Comparison of ENCODE assay signal across 16 cellular contexts in genomic region chr19:956747-957451, GRCh38. TPM values are rescaled to one million over a fixed set of nuclear protein-coding genes. Genes with fewer than 3 reads are reported as not detected.
DNase-seq lines count a peak whose midpoint lies in the region; ATAC-seq and TF ChIP-seq lines count a peak whose summit lies in the region.
"Had no signal": no experiment of that assay in that cellular context is flagged by ENCODE, and none has a peak within 500 bp of the region (broad histone marks: within the 10 kb centered on the region; RNA-seq: fewer than 3 reads in every experiment).

No MANE protein-coding gene starts in this region.

- peak overlapping the region; percentile 69 for H3K27ac ChIP-seq in Panc1 (ENCODE audit: low read length)
- H3K27ac ChIP-seq: 22Rv1, upper lobe of left lung had no signal

- ATAC-seq in Panc1 (peak; percentile 56), HG02885 (IDR thresholded peaks at IDR 0.05; ENCODE audit: poor library complexity, unreplicated experiment) (no peak)
- ATAC-seq: activated CD8-positive, alpha-beta T cell treated with anti-CD3 and anti-CD28 coated beads, Interleukin-2, amount 10 ng/mL, durations not matched to agents 7 days and 5 days had no signal

- H3K4me3 ChIP-seq in Panc1 (ENCODE audit: low read depth in 2 of 2, low read length in 2 of 2) = no peak overlapping the region
- no peak overlapping the region for H3K4me3 ChIP-seq in foreskin fibroblast (ENCODE audit: low read depth in 1 of 2, low read length in 2 of 2)
- H3K4me3 ChIP-seq in retinal pigment epithelial cell (ENCODE audit: low read length) = peak overlapping the region; percentile 12
- H3K4me3 ChIP-seq: upper lobe of left lung had no signal

- no peaks in the 10 kb centered on the region for H3K36me3 ChIP-seq in Panc1 (ENCODE audit: control insufficient read depth, insufficient read depth, low read length)

- DNase-seq in DMS 273 (lab: John Stamatoyannopoulos, UW; ENCODE audit: unreplicated experiment) (peak; percentile 48), DMS 273 treated with DMSO at 0.1 percent for 48 hours (lab: John Stamatoyannopoulos, UW) (no peak), Panc1 (ENCODE audit: low read depth, low spot score) (no peak), foreskin fibroblast (peak; percentile 45 to 78), retinal pigment epithelial cell (ENCODE audit: low read depth) (peak; percentile 19), erythroblast (lab: John Stamatoyannopoulos, UW) (no peak), KBM-7 (no peak)
- DNase-seq: activated CD8-positive, alpha-beta T cell treated with anti-CD3 and anti-CD28 coated beads, Interleukin-2, amount 10 ng/mL, durations not matched to agents 7 days and 5 days; activated gamma-delta T cell treated with Interleukin-2 at 50 U/mL for 16 hours; DMS153; Kasumi-1; stimulated activated CD4-positive, alpha-beta T cell treated with anti-CD3 and anti-CD28 coated beads, Interleukin-12 subunit alpha, Interleukin-12 subunit beta, amount 100 ng/mL, for 4 hours had no signal

- intact Hi-C loops in Panc1 (cut with micrococcal nuclease; ENCODE audit: unreplicated experiment) = no loop called here

- in situ Hi-C loops in Panc1 (cut with HindIII; ENCODE audit: low pct_unique_long_range_greater_than_20kb, low sequenced_read_pairs) = no loop called here
- in situ Hi-C loops in KBM-7 (cut with MboI; ENCODE audit: low pct_unique_long_range_greater_than_20kb, low sequenced_read_pairs) = no loop called here

- peaks cover 29% of the 10 kb centered on the region for H3K4me1 ChIP-seq in Panc1 (ENCODE audit: control insufficient read depth, insufficient read depth, low read length)

- TF ChIP-seq CTCF in Panc1 (IDR thresholded peaks at IDR 0.05) = no peak
- no peak for TF ChIP-seq CTCF in foreskin fibroblast (IDR thresholded peaks at IDR 0.05; ENCODE audit: low read depth, low read length)
- TF ChIP-seq CTCF in retinal pigment epithelial cell (conservative IDR thresholded peaks at IDR 0.05; ENCODE audit: low read depth, low read length) = no peak

- BruUV-seq in Panc1 (replicated peaks; lab: Mats Ljungman, UMichigan) = no TSS peak

- no peaks in the 10 kb centered on the region for H3K27me3 ChIP-seq in Panc1 (ENCODE audit: control insufficient read depth, insufficient read depth, low read length)
- H3K27me3 ChIP-seq: upper lobe of left lung had no signal

- POLR2A ChIA-PET in Panc1 (lab: Charles Lee) = no interaction called here

- TF ChIP-seq POLR2A in erythroblast (IDR thresholded peaks at IDR 0.05; ENCODE audit: low read length) = no peak

- no peaks in the 10 kb centered on the region for H3K9me3 ChIP-seq in Panc1 (ENCODE audit: control insufficient read depth, insufficient read depth, low read depth, low read length)
- H3K9me3 ChIP-seq: upper lobe of left lung had no signal

- CTCF ChIA-PET in Panc1 (lab: Charles Lee) = interaction anchor here (0.6 kb wide), 2 partner anchors 10 to 78 kb away, joined by 3 to 4 read pairs; no protein-coding TSS in a partner anchor

RNA-seq across cellular contexts. Expression of gene WDR18, which starts 27.2 kb away (rescaled TPM):
- 44.0 TPM for total RNA-seq in Panc1 (2021; ENCODE audit: unreplicated experiment)
- polyA plus RNA-seq in Panc1 (2012; ENCODE audit: insufficient read length) = 79.2 TPM

RNA-seq across cellular contexts. Expression of gene ARID3A, which starts 31.1 kb away (rescaled TPM):
- 28.9 TPM for total RNA-seq in Panc1 (2021; ENCODE audit: unreplicated experiment)
- 27.8 TPM for polyA plus RNA-seq in Panc1 (2012; ENCODE audit: insufficient read length)

RNA-seq across cellular contexts. Expression of gene KISS1R, which starts 39.8 kb away (rescaled TPM):
- total RNA-seq in Panc1 (2021; ENCODE audit: unreplicated experiment) = 0.92 TPM
- 6.5 TPM for polyA plus RNA-seq in Panc1 (2012; ENCODE audit: insufficient read length)
- total RNA-seq: upper lobe of left lung had no signal
- polyA plus RNA-seq: keratinocyte had no signal

RNA-seq across cellular contexts. Expression of gene GRIN3B, which starts 43.3 kb away (rescaled TPM):
- 4.6 TPM for total RNA-seq in Panc1 (2021; ENCODE audit: unreplicated experiment)
- polyA plus RNA-seq in Panc1 (2012; ENCODE audit: insufficient read length) = 14.8 TPM
- total RNA-seq: activated CD8-positive, alpha-beta T cell treated with anti-CD3 and anti-CD28 coated beads, Interleukin-2, amount 10 ng/mL, durations not matched to agents 7 days and 5 days had no signal

RNA-seq across cellular contexts. Expression of gene R3HDM4, which starts 43.9 kb away (rescaled TPM):
- total RNA-seq in Panc1 (2021; ENCODE audit: unreplicated experiment) = 43.5 TPM
- polyA plus RNA-seq in Panc1 (2012; ENCODE audit: insufficient read length) = 39.7 TPM

Comparison
In these comparisons a context has a peak if more than half of its experiments do, and no peak if none do; other contexts are left out.
1. DNase-seq: peak in DMS 273 (single experiment), foreskin fibroblast (2 of 2) and retinal pigment epithelial cell (single experiment); none in DMS 273 treated with DMSO at 0.1 percent for 48 hours (single experiment), Panc1 (single experiment), erythroblast (0 of 2) and KBM-7 (single experiment).